In genomic region chr1:8425150-8425780, GRCh38 we compare ENCODE assay signal across 9 cellular contexts.
DNase-seq lines count a peak whose midpoint lies in the region; ATAC-seq and TF ChIP-seq lines count a peak whose summit lies in the region.
"Had no signal": no experiment of that assay in that cellular context is flagged by ENCODE, and none has a peak within 500 bp of the region (broad histone marks: within the 10 kb centered on the region; RNA-seq: fewer than 3 reads in every experiment).

No MANE protein-coding gene starts in this region.

- peak overlapping the region; percentile 88 for H3K4me2 ChIP-seq in DOHH2 (ENCODE audit: low read length)
- peak overlapping the region; percentile 67 for H3K4me2 ChIP-seq in SU-DHL-6 (ENCODE audit: low read depth, low read length, poor library complexity, severe bottlenecking)

- TF ChIP-seq POLR2A in esophagus muscularis mucosa (IDR thresholded peaks at IDR 0.05; ENCODE audit: low read depth), result no peak

- H3F3A ChIP-seq in DOHH2 (ENCODE audit: control insufficient read depth, insufficient read depth) (peaks cover 51% of the 10 kb centered on the region), SU-DHL-6 (ENCODE audit: insufficient read depth) (peaks cover 58% of the 10 kb centered on the region)

- H3K79me2 ChIP-seq in DOHH2 (ENCODE audit: control insufficient read depth, low read length), result peaks cover 69% of the 10 kb centered on the region
- H3K79me2 ChIP-seq in SU-DHL-6 (ENCODE audit: insufficient read depth, low read length), result peaks cover 47% of the 10 kb centered on the region

- H3K27ac ChIP-seq in DOHH2 (ENCODE audit: low read depth, low read length) (peak overlapping the region; percentile 98), SU-DHL-6 (ENCODE audit: low read depth, low read length) (peak overlapping the region; percentile 99), esophagus muscularis mucosa (replicated peaks in 1 of 4) (peak overlapping the region; percentile 99), rectal smooth muscle tissue (ENCODE audit: low read depth, low read length) (peak overlapping the region; percentile 89)

- H3K4me1 ChIP-seq in DOHH2 (ENCODE audit: control insufficient read depth, low read length), result peaks cover 83% of the 10 kb centered on the region
- H3K4me1 ChIP-seq in esophagus muscularis mucosa, result peaks cover 27 to 68% (median 42%) of the 10 kb centered on the region in 4 donors
- peaks cover 17% of the 10 kb centered on the region for H3K4me1 ChIP-seq in rectal smooth muscle tissue (ENCODE audit: control insufficient read depth, insufficient read depth, low read length)

- TF ChIP-seq CTCF in DOHH2 (IDR thresholded peaks at IDR 0.05; ENCODE audit: low read depth, low read length, poor library complexity, severe bottlenecking) (no peak), SU-DHL-6 (IDR thresholded peaks at IDR 0.05; ENCODE audit: insufficient read depth, low read length, poor library complexity, severe bottlenecking) (no peak), esophagus muscularis mucosa (IDR thresholded peaks at IDR 0.05) (no peak), GM20000 (IDR thresholded peaks at IDR 0.05; ENCODE audit: extremely low read depth, missing control alignments) (no peak)

- H4K20me1 ChIP-seq in DOHH2 (ENCODE audit: control insufficient read depth, insufficient read depth, low read depth, low read length), result peaks cover 6% of the 10 kb centered on the region; the same call in 1 of the 2 replicates
- H4K20me1 ChIP-seq in SU-DHL-6 (ENCODE audit: low read depth, low read length), result no peaks in the 10 kb centered on the region; the same call in 1 of the 2 replicates

- TF ChIP-seq EP300 in esophagus muscularis mucosa (IDR thresholded peaks at IDR 0.05), result no peak

- H3K9me2 ChIP-seq in DOHH2 (replicated peaks; ENCODE audit: control insufficient read depth, low read length), result no peaks in the 10 kb centered on the region
- H3K9me2 ChIP-seq in SU-DHL-6 (replicated peaks; ENCODE audit: insufficient read depth, low read length), result no peaks in the 10 kb centered on the region

- intact Hi-C loops in esophagus muscularis mucosa (cut with DNase I), result no loop called here

- no peak for ATAC-seq in GM21576 (IDR thresholded peaks at IDR 0.05; ENCODE audit: unreplicated experiment)
- no peak for ATAC-seq in HG03039 (IDR thresholded peaks at IDR 0.05; ENCODE audit: unreplicated experiment)

- peak overlapping the region; percentile 91 for H3K9ac ChIP-seq in SU-DHL-6 (ENCODE audit: low read length)
- no peak overlapping the region for H3K9ac ChIP-seq in rectal smooth muscle tissue (ENCODE audit: low read length)

- H3K27me3 ChIP-seq in DOHH2 (ENCODE audit: control insufficient read depth, low read length) (no peaks in the 10 kb centered on the region), SU-DHL-6 (ENCODE audit: low read length) (no peaks in the 10 kb centered on the region), esophagus muscularis mucosa (no peaks in the 10 kb centered on the region), rectal smooth muscle tissue (ENCODE audit: control insufficient read depth, insufficient read depth, low read length) (no peaks in the 10 kb centered on the region)

- whole genome bisulfite sequencing in esophagus muscularis mucosa, result 85% methylated on average over 9 of the region's 10 CpGs

- DNase-seq in esophagus muscularis mucosa (ENCODE audit: extremely low spot score), result no peak
- no peak for DNase-seq in GM20000 (ENCODE audit: low spot score)
- no peak for DNase-seq in DMS 273 treated with DMSO at 0.1 percent for 48 hours (lab: John Stamatoyannopoulos, UW)
- DNase-seq: NCI-H748 treated with DMSO at 0.1 percent for 48 hours had no signal

- H3K36me3 ChIP-seq in DOHH2 (ENCODE audit: control insufficient read depth, low read length) (peaks cover 48% of the 10 kb centered on the region), SU-DHL-6 (ENCODE audit: low read length) (peaks cover 15% of the 10 kb centered on the region), esophagus muscularis mucosa (peaks cover 0 to 5% (median 2%) of the 10 kb centered on the region in 4 donors), rectal smooth muscle tissue (ENCODE audit: control insufficient read depth, insufficient read depth, low read length) (no peaks in the 10 kb centered on the region)

- H3K4me3 ChIP-seq in DOHH2 (ENCODE audit: low read length) (peak overlapping the region; percentile 74), SU-DHL-6 (ENCODE audit: insufficient read depth, low read length, poor library complexity, severe bottlenecking) (peak overlapping the region; percentile 54), esophagus muscularis mucosa (peak overlapping the region in 3 of 4 donors; percentile 88 to 93 (median 89)), rectal smooth muscle tissue (ENCODE audit: low read length) (no peak overlapping the region)

- H2AFZ ChIP-seq in SU-DHL-6 (ENCODE audit: low read depth, low read length, severe bottlenecking), result no peak overlapping the region

- H3K9me3 ChIP-seq in DOHH2 (ENCODE audit: control insufficient read depth, insufficient read depth, low read length) (no peaks in the 10 kb centered on the region), SU-DHL-6 (ENCODE audit: insufficient read depth, low read length) (no peaks in the 10 kb centered on the region), esophagus muscularis mucosa (no peaks in the 10 kb centered on the region)
